ENCODE assay signal across 18 cellular contexts in genomic region chr3:158781859-158782258, GRCh38. TPM values are rescaled to one million over a fixed set of nuclear protein-coding genes. Genes with fewer than 3 reads are reported as not detected.
DNase-seq lines count a peak whose midpoint lies in the region; ATAC-seq and TF ChIP-seq lines count a peak whose summit lies in the region.
"Had no signal": no experiment of that assay in that cellular context is flagged by ENCODE, and none has a peak within 500 bp of the region (broad histone marks: within the 10 kb centered on the region; RNA-seq: fewer than 3 reads in every experiment).

No MANE protein-coding gene starts in this region.

- TF ChIP-seq POLR2A in uterus (IDR thresholded peaks at IDR 0.05) = no peak

- ATAC-seq in PC-3 (peak; percentile 27), mucosa of descending colon (peak; percentile 84)
- ATAC-seq: HCT116, HepG2 had no signal

- no peaks in the 10 kb centered on the region for H3K9me3 ChIP-seq in PC-3 (ENCODE audit: low read length)
- H3K9me3 ChIP-seq in mucosa of descending colon = no peaks in the 10 kb centered on the region
- no peaks in the 10 kb centered on the region for H3K9me3 ChIP-seq in uterus

- no peaks in the 10 kb centered on the region for H4K20me1 ChIP-seq in PC-3 (ENCODE audit: low read length)
- H4K20me1 ChIP-seq: BLaER1 treated with 17β-estradiol and CSF1 and Interleukin-3, amounts not matched to agents 10 nM and 100 nM had no signal

- H2AFZ ChIP-seq in PC-3 (ENCODE audit: low read length) = no peak overlapping the region
- H2AFZ ChIP-seq: GM23248 had no signal

- no peak overlapping the region for H3K4me2 ChIP-seq in PC-3 (ENCODE audit: low read length)
- H3K4me2 ChIP-seq: BLaER1 treated with 17β-estradiol and CSF1 and Interleukin-3, amounts not matched to agents 10 nM and 100 nM had no signal

- H3K36me3 ChIP-seq in PC-3 (ENCODE audit: low read depth, low read length) (peaks cover 9% of the 10 kb centered on the region; the same call in 1 of the 2 replicates), mucosa of descending colon (ENCODE audit: low read depth) (no peaks in the 10 kb centered on the region), uterus (no peaks in the 10 kb centered on the region)
- H3K36me3 ChIP-seq: BLaER1 treated with 17β-estradiol and CSF1 and Interleukin-3, amounts not matched to agents 10 nM and 100 nM had no signal

- DNase-seq in GM04504 (ENCODE audit: low read depth) = peak; percentile 19
- DNase-seq in PC-3 = no peak
- peak; percentile 85 for DNase-seq in fibroblast of villous mesenchyme (ENCODE audit: low read depth)
- DNase-seq in mucosa of descending colon = no peak
- no peak for DNase-seq in HPDE6-E6E7 (ENCODE audit: extremely low spot score)
- DNase-seq in NCI-H1105 (lab: John Stamatoyannopoulos, UW) = no peak
- DNase-seq in uterus = no peak
- DNase-seq: 8988T; ACHN; Calu3; CD4-positive, CD25-positive, alpha-beta regulatory T cell; DMS 273 treated with DMSO at 0.1 percent for 48 hours; DMS79; GM23248 had no signal

- H3K27ac ChIP-seq in PC-3 (ENCODE audit: low read length) (peak overlapping the region; percentile 53), uterus (no peak overlapping the region)
- H3K27ac ChIP-seq: BLaER1 treated with 17β-estradiol and CSF1 and Interleukin-3, amounts not matched to agents 10 nM and 100 nM; GM23248 had no signal

- intact Hi-C loops in PC-3 (cut with micrococcal nuclease) = no loop called here
- intact Hi-C loops in mucosa of descending colon (cut with DNase I, micrococcal nuclease) = no loop called here
- intact Hi-C loops in uterus (cut with DNase I; ENCODE audit: low total_unique reads) = no loop called here

- BruUV-seq in PC-3 (replicated peaks; lab: Mats Ljungman, UMichigan) = no TSS peak

- POLR2A ChIA-PET in PC-3 (lab: Charles Lee; ENCODE audit: unreplicated experiment) = no interaction called here

- no peak overlapping the region for H3K9ac ChIP-seq in PC-3 (ENCODE audit: low read length)
- H3K9ac ChIP-seq: BLaER1 treated with 17β-estradiol and CSF1 and Interleukin-3, amounts not matched to agents 10 nM and 100 nM; GM23248 had no signal

- H3K4me3 ChIP-seq in PC-3 (ENCODE audit: low read length) = no peak overlapping the region
- no peak overlapping the region for H3K4me3 ChIP-seq in fibroblast of villous mesenchyme (ENCODE audit: low read depth, low read length)
- no peak overlapping the region for H3K4me3 ChIP-seq in mucosa of descending colon
- no peak overlapping the region for H3K4me3 ChIP-seq in uterus
- H3K4me3 ChIP-seq: BLaER1 treated with 17β-estradiol and CSF1 and Interleukin-3, amounts not matched to agents 10 nM and 100 nM; GM23248 had no signal

- TF ChIP-seq CTCF in PC-3 (conservative IDR thresholded peaks at IDR 0.05; ENCODE audit: low read depth, low read length) = no peak
- TF ChIP-seq CTCF in fibroblast of villous mesenchyme (IDR thresholded peaks at IDR 0.05; ENCODE audit: insufficient read depth, low read depth, low read length) = no peak
- no peak for TF ChIP-seq CTCF in mucosa of descending colon (IDR thresholded peaks at IDR 0.05)
- no peak for TF ChIP-seq CTCF in uterus (IDR thresholded peaks at IDR 0.05)

- H3K4me1 ChIP-seq in PC-3 (ENCODE audit: insufficient read depth, low read length) (peaks cover 12% of the 10 kb centered on the region), mucosa of descending colon (ENCODE audit: low read depth) (peaks cover 4% of the 10 kb centered on the region), uterus (no peaks in the 10 kb centered on the region)

- no peaks in the 10 kb centered on the region for H3K79me2 ChIP-seq in PC-3 (ENCODE audit: low read length)

- H3K9me2 ChIP-seq in PC-3 (replicated peaks; ENCODE audit: low read length) = no peaks in the 10 kb centered on the region

- H3F3A ChIP-seq in PC-3 (ENCODE audit: low read length, unreplicated experiment) = no peaks in the 10 kb centered on the region

- H3K27me3 ChIP-seq in PC-3 (ENCODE audit: low read length) (no peaks in the 10 kb centered on the region), uterus (no peaks in the 10 kb centered on the region)
- H3K27me3 ChIP-seq: BLaER1 treated with 17β-estradiol and CSF1 and Interleukin-3, amounts not matched to agents 10 nM and 100 nM had no signal

- CTCF ChIA-PET in PC-3 (lab: Charles Lee) = no interaction called here

RNA-seq across cellular contexts. Expression of gene MFSD1, which starts 20.0 kb away (rescaled TPM):
- total RNA-seq in PC-3 (2014; rRNA removed) = 45.2 and 45.3 TPM in 2 replicates
- total RNA-seq in fibroblast of villous mesenchyme = 95.7 and 142 TPM in 2 replicates
- 10 to 100 TPM; 55.3 to 77.8 (median 59.4) TPM for total RNA-seq in mucosa of descending colon
- total RNA-seq in uterus = 100 to 1,000 TPM in 3 of 4 donors, 10 to 100 TPM in 1; 52.0 to 152 (median 104) TPM

RNA-seq across cellular contexts. Expression of gene RARRES1, which starts 49.6 kb away (rescaled TPM):
- total RNA-seq in PC-3 (2014; rRNA removed) = 0.73 TPM in 1 of 2 replicates, not detected in the other
- total RNA-seq in fibroblast of villous mesenchyme = 6.4 and 8.2 TPM in 2 replicates
- 10 to 100 TPM; 42.7 to 72.0 (median 43.8) TPM for total RNA-seq in mucosa of descending colon
- total RNA-seq in uterus = 100 to 1,000 TPM in 1 of 4 donors, 10 to 100 TPM in 3; 12.8 to 398 (median 50.5) TPM
- total RNA-seq: CD4-positive, CD25-positive, alpha-beta regulatory T cell; G401; HepG2 had no signal

Comparison
In these comparisons a context has a peak if more than half of its experiments do, and no peak if none do; other contexts are left out.
1. DNase-seq: peak in GM04504 (single experiment) and fibroblast of villous mesenchyme (single experiment); none in PC-3 (single experiment), mucosa of descending colon (0 of 3), HPDE6-E6E7 (single experiment), NCI-H1105 (single experiment) and uterus (0 of 2).